Comparison of ENCODE assay signal across 37 cellular contexts in genomic region chr17:9661027-9661426, GRCh38. TPM values are rescaled to one million over a fixed set of nuclear protein-coding genes. Genes with fewer than 3 reads are reported as not detected.
"Had no signal": no experiment of that assay in that cellular context is flagged by ENCODE, and none has a peak within 500 bp of the region (broad histone marks: within the 10 kb centered on the region; RNA-seq: fewer than 3 reads in every experiment).

No MANE protein-coding gene starts in this region.

- H3K4me3 Mint-ChIP-seq: activated B cell treated with CpG ODN at 0.5 μM for 24 hours; activated CD4-positive, alpha-beta memory T cell treated with anti-CD3 and anti-CD28 coated beads for 36 hours; activated CD4-positive, alpha-beta T cell treated with anti-CD3 and anti-CD28 coated beads, Interleukin-2, amount 10 ng/mL, durations not matched to agents 24 days and 14 days; activated CD8-positive, alpha-beta T cell treated with anti-CD3 and anti-CD28 coated beads for 36 hours; activated naive CD4-positive, alpha-beta T cell treated with anti-CD3 and anti-CD28 coated beads for 36 hours; activated naive CD8-positive, alpha-beta T cell treated with anti-CD3 and anti-CD28 coated beads for 36 hours; activated T-cell treated with anti-CD3 and anti-CD28 coated beads, Interleukin-2, amount 50 U/mL, for 4 hours; activated T-cell treated with anti-CD3 and anti-CD28 coated beads, Interleukin-2, amount 50 U/mL, for 72 hours; activated T-helper 1 cell treated with anti-CD3 and anti-CD28 coated beads, Interleukin-12 subunit alpha, Interleukin-12 subunit beta, Interleukin-2, Interleukin-4 antibody, amounts not matched to agents 30 ng/mL and 10 ng/mL and 1 ng/mL, durations not matched to agents 14 hours and 24 hours and 36 hours; activated T-helper 17 cell treated with anti-CD3 and anti-CD28 coated beads, Interleukin-2, amount 50 U/mL, for 72 hours; T-helper 1 cell treated with Interleukin-12 subunit alpha and Interleukin-12 subunit beta and Interleukin-4 antibody, amounts not matched to agents 30 μg/mL and 1 μg/mL, for 36 hours; T-helper 2 cell treated with Interferon-gamma antibody and Interleukin-4, amounts not matched to agents 5 μg/mL and 100 μg/mL, for 36 hours had no signal

- H3K27ac Mint-ChIP-seq: activated B cell treated with CpG ODN at 0.5 μM for 24 hours; activated CD4-positive, alpha-beta memory T cell treated with anti-CD3 and anti-CD28 coated beads for 36 hours; activated CD4-positive, alpha-beta T cell treated with anti-CD3 and anti-CD28 coated beads, Interleukin-2, amount 10 ng/mL, durations not matched to agents 24 days and 14 days; activated CD8-positive, alpha-beta T cell treated with anti-CD3 and anti-CD28 coated beads for 36 hours; activated naive CD4-positive, alpha-beta T cell treated with anti-CD3 and anti-CD28 coated beads for 36 hours; activated naive CD8-positive, alpha-beta T cell treated with anti-CD3 and anti-CD28 coated beads for 36 hours; activated T-cell treated with anti-CD3 and anti-CD28 coated beads, Interleukin-2, amount 50 U/mL, for 72 hours; activated T-helper 1 cell treated with anti-CD3 and anti-CD28 coated beads, Interleukin-12 subunit alpha, Interleukin-12 subunit beta, Interleukin-2, Interleukin-4 antibody, amounts not matched to agents 30 ng/mL and 10 ng/mL and 1 ng/mL, durations not matched to agents 14 hours and 24 hours and 36 hours; activated T-helper 17 cell treated with anti-CD3 and anti-CD28 coated beads, Interleukin-2, amount 50 U/mL, for 72 hours; T-helper 1 cell treated with Interleukin-12 subunit alpha and Interleukin-12 subunit beta and Interleukin-4 antibody, amounts not matched to agents 30 μg/mL and 1 μg/mL, for 36 hours; T-helper 2 cell treated with Interferon-gamma antibody and Interleukin-4, amounts not matched to agents 5 μg/mL and 100 μg/mL, for 36 hours had no signal

- H3K9me3 ChIP-seq: adrenal gland, body of pancreas, breast epithelium had no signal

- FAIRE-seq: astrocyte, TTC549 had no signal

- ATAC-seq: activated CD8-positive, alpha-beta T cell treated with anti-CD3 and anti-CD28 coated beads for 36 hours; activated naive CD4-positive, alpha-beta T cell treated with anti-CD3 and anti-CD28 coated beads, Interleukin-2, amount 50 U/mL, for 72 hours; activated T-cell treated with anti-CD3 and anti-CD28 coated beads, Interleukin-2, amount 50 U/mL, for 4 hours; activated T-cell treated with anti-CD3 and anti-CD28 coated beads, Interleukin-2, amount 50 U/mL, for 72 hours; activated T-helper 17 cell treated with anti-CD3 and anti-CD28 coated beads, Interleukin-2, amount 50 U/mL, for 72 hours; body of pancreas had no signal

- H3K9me3 Mint-ChIP-seq: activated CD4-positive, alpha-beta memory T cell treated with anti-CD3 and anti-CD28 coated beads for 36 hours; activated CD4-positive, alpha-beta T cell treated with anti-CD3 and anti-CD28 coated beads, Interleukin-2, amount 10 ng/mL, durations not matched to agents 24 days and 14 days; activated CD8-positive, alpha-beta T cell treated with anti-CD3 and anti-CD28 coated beads for 36 hours; activated naive CD4-positive, alpha-beta T cell treated with anti-CD3 and anti-CD28 coated beads for 36 hours; activated T-cell treated with anti-CD3 and anti-CD28 coated beads, Interleukin-2, amount 50 U/mL, for 4 hours; activated T-cell treated with anti-CD3 and anti-CD28 coated beads, Interleukin-2, amount 50 U/mL, for 72 hours; activated T-helper 17 cell treated with anti-CD3 and anti-CD28 coated beads, Interleukin-2, amount 50 U/mL, for 72 hours; T-helper 1 cell treated with Interleukin-12 subunit alpha and Interleukin-12 subunit beta and Interleukin-4 antibody, amounts not matched to agents 30 μg/mL and 1 μg/mL, for 36 hours; T-helper 2 cell treated with Interferon-gamma antibody and Interleukin-4, amounts not matched to agents 5 μg/mL and 100 μg/mL, for 36 hours had no signal

- H3K36me3 ChIP-seq: adrenal gland, brain microvascular endothelial cell, breast epithelium had no signal

- H3K4me1 Mint-ChIP-seq: activated B cell treated with CpG ODN at 0.5 μM for 24 hours; activated naive CD8-positive, alpha-beta T cell treated with anti-CD3 and anti-CD28 coated beads for 36 hours had no signal

- H3K27me3 ChIP-seq: adrenal gland, body of pancreas, brain microvascular endothelial cell, breast epithelium had no signal

- H3K27ac ChIP-seq: adrenal gland, body of pancreas, brain microvascular endothelial cell, breast epithelium, VCaP had no signal

- H3K4me3 ChIP-seq: adrenal gland, body of pancreas, breast epithelium had no signal

- DNase-seq: activated B cell treated with CpG ODN at 0.5 μM for 24 hours; activated CD4-positive, alpha-beta memory T cell treated with anti-CD3 and anti-CD28 coated beads for 36 hours; activated CD4-positive, alpha-beta T cell treated with anti-CD3 and anti-CD28 coated beads for 4 hours; activated CD4-positive, alpha-beta T cell treated with anti-CD3 and anti-CD28 coated beads, Interleukin-2, amount 10 ng/mL, durations not matched to agents 24 days and 14 days; activated CD4-positive, alpha-beta T cell treated with anti-CD3 and anti-CD28 coated beads, Interleukin-2, amount 50 U/mL, for 1 hour; activated CD4-positive, alpha-beta T cell treated with anti-CD3 and anti-CD28 coated beads, Interleukin-2, amount 50 U/mL, for 4 hours; activated CD4-positive, CD25-positive, alpha-beta regulatory T cell treated with anti-CD3 and anti-CD28 coated beads, Interleukin-2, amount 50 U/mL, for 72 hours; activated CD8-positive, alpha-beta memory T cell treated with anti-CD3 and anti-CD28 coated beads, Interleukin-2, amount 50 U/mL, for 4 hours; activated CD8-positive, alpha-beta T cell treated with anti-CD3 and anti-CD28 coated beads for 36 hours; activated effector memory CD4-positive, alpha-beta T cell treated with anti-CD3 and anti-CD28 coated beads, Interleukin-2, amount 50 U/mL, for 16 hours; activated gamma-delta T cell treated with Interleukin-2 at 50 U/mL for 16 hours; activated naive CD4-positive, alpha-beta T cell; activated naive CD4-positive, alpha-beta T cell treated with anti-CD3 and anti-CD28 coated beads for 36 hours; activated naive CD4-positive, alpha-beta T cell treated with anti-CD3 and anti-CD28 coated beads, Interleukin-2, amount 50 U/mL, for 16 hours; activated naive CD8-positive, alpha-beta T cell treated with anti-CD3 and anti-CD28 coated beads for 36 hours; activated T-cell treated with anti-CD3 and anti-CD28 coated beads for 4 hours; activated T-cell treated with anti-CD3 and anti-CD28 coated beads, Interleukin-2, amount 50 U/mL, for 1 hour; activated T-cell treated with anti-CD3 and anti-CD28 coated beads, Interleukin-2, amount 50 U/mL, for 4 hours; activated T-cell treated with anti-CD3 and anti-CD28 coated beads, Interleukin-2, amount 50 U/mL, for 72 hours; adrenal gland; amniotic stem cell; aorta; body of pancreas; brain microvascular endothelial cell; central memory CD4-positive, alpha-beta T cell; T-helper 2 cell; T-helper 9 cell had no signal

- H3K4me1 ChIP-seq: adrenal gland, body of pancreas, breast epithelium had no signal

- H3K36me3 Mint-ChIP-seq: activated CD4-positive, alpha-beta memory T cell treated with anti-CD3 and anti-CD28 coated beads for 36 hours; activated naive CD8-positive, alpha-beta T cell treated with anti-CD3 and anti-CD28 coated beads for 36 hours had no signal

- H3K27me3 Mint-ChIP-seq: activated B cell treated with CpG ODN at 0.5 μM for 24 hours had no signal

RNA-seq across cellular contexts. Expression of gene USP43, which starts 15.7 kb away (rescaled TPM):
- total RNA-seq: activated T-helper 1 cell treated with anti-CD3 and anti-CD28 coated beads, Interleukin-12 subunit alpha, Interleukin-12 subunit beta, Interleukin-2, Interleukin-4 antibody, amounts not matched to agents 30 ng/mL and 10 ng/mL and 1 ng/mL, durations not matched to agents 14 hours and 24 hours and 36 hours; cardiac septum had no signal
